ENCODE assay signal across 7 cellular contexts in the genomic region with DNA sequence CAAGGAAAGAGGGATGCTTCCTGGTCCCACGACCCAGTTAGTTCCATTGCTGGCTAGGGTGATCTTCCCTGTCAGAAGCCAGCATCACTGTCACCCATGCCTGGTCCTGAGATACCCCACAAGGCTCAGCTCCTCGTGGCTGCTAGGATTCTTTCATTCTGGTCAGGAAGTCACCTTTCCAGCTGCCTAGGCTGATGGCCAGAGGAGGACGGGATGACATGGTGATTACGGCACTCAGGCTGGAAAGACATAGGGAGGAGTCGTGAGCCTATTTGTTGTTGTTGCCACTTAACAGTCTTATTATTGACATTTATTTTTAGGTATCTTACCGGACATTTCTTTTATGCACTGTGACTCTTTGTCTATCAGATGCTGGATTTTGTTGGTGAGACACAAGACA.
"Had no signal": no experiment of that assay in that cellular context is flagged by ENCODE, and none has a peak within 500 bp of the region (broad histone marks: within the 10 kb centered on the region; RNA-seq: fewer than 3 reads in every experiment).

No MANE protein-coding gene starts in this region.

- H3K27ac Mint-ChIP-seq: activated CD4-positive, alpha-beta memory T cell treated with anti-CD3 and anti-CD28 coated beads for 36 hours; activated T-cell treated with anti-CD3 and anti-CD28 coated beads, Interleukin-2, amount 50 U/mL, for 72 hours; nephron progenitor cell had no signal

- H3K4me3 ChIP-seq: skin epidermis had no signal

- H3K9me3 ChIP-seq: esophagus muscularis mucosa, stomach, thoracic aorta had no signal

- H3K36me3 Mint-ChIP-seq: activated CD4-positive, alpha-beta memory T cell treated with anti-CD3 and anti-CD28 coated beads for 36 hours had no signal

- H3K4me3 Mint-ChIP-seq: activated CD4-positive, alpha-beta memory T cell treated with anti-CD3 and anti-CD28 coated beads for 36 hours had no signal

- H3K27me3 ChIP-seq: esophagus muscularis mucosa, stomach had no signal

- H3K9me3 Mint-ChIP-seq: activated CD4-positive, alpha-beta memory T cell treated with anti-CD3 and anti-CD28 coated beads for 36 hours; activated T-cell treated with anti-CD3 and anti-CD28 coated beads, Interleukin-2, amount 50 U/mL, for 72 hours; nephron progenitor cell had no signal

- H3K36me3 ChIP-seq: esophagus muscularis mucosa, stomach, thoracic aorta had no signal

- H3K27ac ChIP-seq: esophagus muscularis mucosa, skin epidermis, stomach, thoracic aorta had no signal
